16 cellular contexts compared by ENCODE assay signal in the genomic region with DNA sequence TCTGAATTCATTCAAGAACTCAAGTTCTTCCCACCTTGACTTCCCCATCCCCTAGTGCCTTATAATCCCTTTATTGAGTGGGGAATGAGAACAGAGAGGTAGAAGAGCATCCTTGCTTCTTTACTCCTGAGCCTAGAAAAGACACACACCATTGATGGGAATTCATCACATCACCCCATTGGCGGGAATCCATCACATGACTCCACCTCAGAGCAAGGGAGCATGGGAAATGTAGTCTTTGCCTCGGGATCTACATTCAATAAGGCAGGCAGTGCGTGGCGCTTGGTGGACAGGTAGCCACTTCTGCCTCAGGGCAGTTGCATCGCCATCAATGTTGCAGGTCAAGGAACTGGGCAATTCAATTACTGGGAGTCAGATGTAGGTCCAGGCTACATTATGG. TPM values are rescaled to one million over a fixed set of nuclear protein-coding genes. Genes with fewer than 3 reads are reported as not detected.
A peak's percentile ranks its signal among the peaks of the same experiment; 100 is the strongest.
DNase-seq lines count a peak whose midpoint lies in the region; ATAC-seq and TF ChIP-seq lines count a peak whose summit lies in the region.
"Had no signal": no experiment of that assay in that cellular context is flagged by ENCODE, and none has a peak within 500 bp of the region (broad histone marks: within the 10 kb centered on the region; RNA-seq: fewer than 3 reads in every experiment).

No MANE protein-coding gene starts in this region.

- ATAC-seq in natural killer cell treated with Interleukin-12 subunit alpha and Interleukin-12 subunit beta and Interleukin-15 and Interleukin-18, amount 100 ng/mL, for 72 hours = no peak

- in situ Hi-C loops in GM23248 (cut with MboI) = no loop called here

- H3K9ac ChIP-seq in GM23248 = no peak overlapping the region

- H3K4me2 ChIP-seq in GM23248 (ENCODE audit: unreplicated experiment) = no peak overlapping the region

- no peak overlapping the region for H3K4me3 Mint-ChIP-seq in osteocyte (ENCODE audit: unreplicated experiment)
- H3K4me3 Mint-ChIP-seq in natural killer cell treated with Interleukin-12 subunit alpha and Interleukin-12 subunit beta and Interleukin-15 and Interleukin-18, amount 100 ng/mL, for 72 hours = no peak overlapping the region
- H3K4me3 Mint-ChIP-seq: dendritic cell treated with granulocyte-macrophage colony-stimulating factor and Interleukin-4, amounts not matched to agents 40 ng/mL and 50 ng/mL, for 4 days; HFFc6; IgD-negative memory B cell had no signal

- no peaks in the 10 kb centered on the region for H3K9me2 ChIP-seq in GM23248 (ENCODE audit: insufficient read depth)

- H3K79me2 ChIP-seq in GM23248 (ENCODE audit: insufficient read depth) = no peaks in the 10 kb centered on the region

- TF ChIP-seq CTCF in right atrium auricular region (IDR thresholded peaks at IDR 0.05) (no peak), osteocyte (IDR thresholded peaks at IDR 0.05) (no peak)

- no peaks in the 10 kb centered on the region for H3F3A ChIP-seq in GM23248 (ENCODE audit: insufficient read depth)

- H3K27ac ChIP-seq in GM23248 (no peak overlapping the region), iPS DF 6.9 (ENCODE audit: low read length) (no peak overlapping the region), right atrium auricular region (no peak overlapping the region)
- H3K27ac ChIP-seq: 22Rv1, transverse colon had no signal

- no peaks in the 10 kb centered on the region for H3K27me3 Mint-ChIP-seq in osteocyte (ENCODE audit: unreplicated experiment)
- H3K27me3 Mint-ChIP-seq in natural killer cell treated with Interleukin-12 subunit alpha and Interleukin-12 subunit beta and Interleukin-15 and Interleukin-18, amount 100 ng/mL, for 72 hours = peaks cover 5 to 8% of the 10 kb centered on the region in 2 donors
- H3K27me3 Mint-ChIP-seq: dendritic cell treated with granulocyte-macrophage colony-stimulating factor and Interleukin-4, amounts not matched to agents 40 ng/mL and 50 ng/mL, for 4 days; IgD-negative memory B cell had no signal

- no peaks in the 10 kb centered on the region for H3K36me3 ChIP-seq in GM23248 (ENCODE audit: low read depth)
- no peaks in the 10 kb centered on the region for H3K36me3 ChIP-seq in iPS DF 6.9 (ENCODE audit: control insufficient read depth, insufficient read depth, low read length)
- H3K36me3 ChIP-seq in right atrium auricular region = no peaks in the 10 kb centered on the region
- H3K36me3 ChIP-seq: transverse colon had no signal

- H3K4me3 ChIP-seq in GM23248 (no peak overlapping the region), iPS DF 6.9 (ENCODE audit: low read length) (no peak overlapping the region), right atrium auricular region (no peak overlapping the region)
- H3K4me3 ChIP-seq: transverse colon had no signal

- no peaks in the 10 kb centered on the region for H3K36me3 Mint-ChIP-seq in osteocyte (ENCODE audit: unreplicated experiment)
- H3K36me3 Mint-ChIP-seq in natural killer cell treated with Interleukin-12 subunit alpha and Interleukin-12 subunit beta and Interleukin-15 and Interleukin-18, amount 100 ng/mL, for 72 hours = no peaks in the 10 kb centered on the region
- H3K36me3 Mint-ChIP-seq: IgD-negative memory B cell had no signal

- H3K27ac Mint-ChIP-seq in osteocyte (ENCODE audit: unreplicated experiment) = no peak overlapping the region
- H3K27ac Mint-ChIP-seq in natural killer cell treated with Interleukin-12 subunit alpha and Interleukin-12 subunit beta and Interleukin-15 and Interleukin-18, amount 100 ng/mL, for 72 hours = no peak overlapping the region
- H3K27ac Mint-ChIP-seq: dendritic cell treated with granulocyte-macrophage colony-stimulating factor and Interleukin-4, amounts not matched to agents 40 ng/mL and 50 ng/mL, for 4 days; HFFc6; IgD-negative memory B cell had no signal

- H3K9me3 Mint-ChIP-seq in osteocyte (ENCODE audit: unreplicated experiment) = no peaks in the 10 kb centered on the region
- H3K9me3 Mint-ChIP-seq in natural killer cell treated with Interleukin-12 subunit alpha and Interleukin-12 subunit beta and Interleukin-15 and Interleukin-18, amount 100 ng/mL, for 72 hours = no peaks in the 10 kb centered on the region
- H3K9me3 Mint-ChIP-seq: dendritic cell treated with granulocyte-macrophage colony-stimulating factor and Interleukin-4, amounts not matched to agents 40 ng/mL and 50 ng/mL, for 4 days; HFFc6 had no signal

- no peaks in the 10 kb centered on the region for H3K4me1 ChIP-seq in GM23248 (ENCODE audit: insufficient read depth)
- H3K4me1 ChIP-seq in iPS DF 6.9 (ENCODE audit: control insufficient read depth, insufficient read depth, low read length) = no peaks in the 10 kb centered on the region
- H3K4me1 ChIP-seq in right atrium auricular region = no peaks in the 10 kb centered on the region
- H3K4me1 ChIP-seq: transverse colon had no signal

- no peaks in the 10 kb centered on the region for H4K20me1 ChIP-seq in GM23248 (ENCODE audit: insufficient read depth)

- 91 to 93% methylated on average over 5 of the region's 5 CpGs for WGBS in GM23248 (ENCODE audit: low coverage in 1 of 2, low lambda C conversion rate in 2 of 2, missing lambda C conversion rate in 2 of 2), 2 experiments
- no CpG with 5 or more reads among the region's 5 CpGs for WGBS in iPS DF 6.9 (ENCODE audit: insufficient coverage, insufficient read length)

- H3K9me3 ChIP-seq in GM23248 (ENCODE audit: low read depth) (no peaks in the 10 kb centered on the region), iPS DF 6.9 (ENCODE audit: control insufficient read depth, insufficient read depth, low read length) (no peaks in the 10 kb centered on the region), right atrium auricular region (no peaks in the 10 kb centered on the region)
- H3K9me3 ChIP-seq: transverse colon had no signal

- peaks cover 31% of the 10 kb centered on the region for H3K4me1 Mint-ChIP-seq in osteocyte (ENCODE audit: unreplicated experiment)
- no peaks in the 10 kb centered on the region for H3K4me1 Mint-ChIP-seq in natural killer cell treated with Interleukin-12 subunit alpha and Interleukin-12 subunit beta and Interleukin-15 and Interleukin-18, amount 100 ng/mL, for 72 hours (ENCODE audit: low read depth in 2 of 2)
- H3K4me1 Mint-ChIP-seq: IgD-negative memory B cell had no signal

- DNase-seq in DMS 273 (lab: John Stamatoyannopoulos, UW; ENCODE audit: unreplicated experiment) = peak; percentile 67
- DNase-seq in DMS 273 treated with DMSO at 0.1 percent for 48 hours (lab: John Stamatoyannopoulos, UW) = no peak
- peak; percentile 13 for DNase-seq in GM23248
- peak; percentile 40 for DNase-seq in RPMI7951 (ENCODE audit: low read depth)
- peak; percentile 11 for DNase-seq in iPS DF 6.9 (ENCODE audit: low read depth, low spot score)
- no peak for DNase-seq in right atrium auricular region (ENCODE audit: low spot score)
- DNase-seq in osteocyte (ENCODE audit: extremely low spot score, unreplicated experiment) = no peak
- no peak for DNase-seq in natural killer cell treated with Interleukin-12 subunit alpha and Interleukin-12 subunit beta and Interleukin-15 and Interleukin-18, amount 100 ng/mL, for 72 hours (ENCODE audit: low spot score)
- DNase-seq: activated T-cell treated with anti-CD3 and anti-CD28 coated beads for 4 hours, HFFc6, nucleus accumbens, Right ventricle myocardium superior, transverse colon had no signal

- H3K27me3 ChIP-seq in GM23248 (replicated peaks; ENCODE audit: insufficient read depth) = no peaks in the 10 kb centered on the region
- no peaks in the 10 kb centered on the region for H3K27me3 ChIP-seq in iPS DF 6.9 (ENCODE audit: control insufficient read depth, insufficient read depth, low read length)
- H3K27me3 ChIP-seq in right atrium auricular region = no peaks in the 10 kb centered on the region
- H3K27me3 ChIP-seq: transverse colon had no signal

- H2AFZ ChIP-seq in GM23248 = no peak overlapping the region

RNA-seq across cellular contexts. Expression of gene MXRA5, which starts 50.7 kb away (rescaled TPM):
- 72.0 and 79.1 TPM in 2 replicates for total RNA-seq in GM23248 (2014; rRNA removed; shearing (Covaris generic))
- 45.2 and 46.3 TPM in 2 replicates for polyA plus RNA-seq in GM23248 (2016; fragmentation: Nextera tagmentation; extraction: Ambion mirVana)
- 10.6 and 12.7 TPM in 2 replicates for total RNA-seq in RPMI7951 (2014; rRNA removed; shearing (Covaris generic))
- total RNA-seq in right atrium auricular region = 1 to 10 TPM; 1.2 to 4.2 TPM
- 188 and 215 TPM in 2 replicates for total RNA-seq in osteocyte
- total RNA-seq in natural killer cell treated with Interleukin-12 subunit alpha and Interleukin-12 subunit beta and Interleukin-15 and Interleukin-18, amount 100 ng/mL, for 72 hours = not detected
- polyA plus RNA-seq: IgD-negative memory B cell had no signal

Comparison
In these comparisons a context has a peak if more than half of its experiments do, and no peak if none do; other contexts are left out.
1. DNase-seq: peak in DMS 273 (single experiment), GM23248 (single experiment), RPMI7951 (single experiment) and iPS DF 6.9 (single experiment); none in DMS 273 treated with DMSO at 0.1 percent for 48 hours (single experiment), right atrium auricular region (single experiment), osteocyte (single experiment) and natural killer cell treated with Interleukin-12 subunit alpha and Interleukin-12 subunit beta and Interleukin-15 and Interleukin-18, amount 100 ng/mL, for 72 hours (single experiment).